In genomic region chr12:6937481-6938352, GRCh38 we compare ENCODE assay signal across 8 cellular contexts. TPM values are rescaled to one million over a fixed set of nuclear protein-coding genes. Genes with fewer than 3 reads are reported as not detected.
DNase-seq lines count a peak whose midpoint lies in the region; ATAC-seq and TF ChIP-seq lines count a peak whose summit lies in the region.

No MANE protein-coding gene starts in this region.

- ATAC-seq in GM21717 (IDR thresholded peaks at IDR 0.05; ENCODE audit: unreplicated experiment) (peak; percentile 72), Panc1 (peak; percentile 87), esophagus mucosa (peak; percentile 92)
- peak; percentile 93 to 95 for ATAC-seq in activated T-cell treated with anti-CD3 and anti-CD28 coated beads, Interleukin-2, amount 50 U/mL, for 72 hours (replicated peaks in 1 of 2)

- peak; percentile 91 for TF ChIP-seq CTCF in Panc1 (IDR thresholded peaks at IDR 0.05)

- H3K4me1 Mint-ChIP-seq in activated T-cell treated with anti-CD3 and anti-CD28 coated beads, Interleukin-2, amount 50 U/mL, for 72 hours (ENCODE audit: low read depth): peaks cover 70% of the 10 kb centered on the region

- peak overlapping the region; percentile 94 for H3K27ac ChIP-seq in KOPT-K1 (ENCODE audit: low read depth, low read length, poor library complexity, severe bottlenecking)
- H3K27ac ChIP-seq in Panc1 (ENCODE audit: low read length): peak overlapping the region; percentile 65
- H3K27ac ChIP-seq in muscle layer of duodenum (ENCODE audit: low read length): peak overlapping the region; percentile 67

- POLR2A ChIA-PET in Panc1 (lab: Charles Lee): interaction anchor here (1.2 kb wide), 1 partner anchor 13 kb away, joined by 3 read pairs; no protein-coding TSS in a partner anchor

- H3K4me1 ChIP-seq in Panc1 (ENCODE audit: control insufficient read depth, insufficient read depth, low read length): peaks cover 47% of the 10 kb centered on the region
- peaks cover 10 to 51% of the 10 kb centered on the region in 2 donors for H3K4me1 ChIP-seq in muscle layer of duodenum (ENCODE audit: control insufficient read depth in 1 of 2, insufficient read depth in 2 of 2, low read length in 2 of 2)

- H3K27me3 Mint-ChIP-seq in activated T-cell treated with anti-CD3 and anti-CD28 coated beads, Interleukin-2, amount 50 U/mL, for 72 hours (ENCODE audit: low read depth): no peaks in the 10 kb centered on the region

- H3K4me3 Mint-ChIP-seq in activated T-cell treated with anti-CD3 and anti-CD28 coated beads, Interleukin-2, amount 50 U/mL, for 72 hours: peak overlapping the region; percentile 83 to 96

- no peaks in the 10 kb centered on the region for H3K9me3 Mint-ChIP-seq in activated T-cell treated with anti-CD3 and anti-CD28 coated beads, Interleukin-2, amount 50 U/mL, for 72 hours

- H3K4me3 ChIP-seq in Panc1 (ENCODE audit: low read depth in 2 of 2, low read length in 2 of 2): peak overlapping the region; percentile 34 to 44
- peak overlapping the region; percentile 62 to 74 for H3K4me3 ChIP-seq in muscle layer of duodenum (ENCODE audit: low read depth in 1 of 2, low read length in 2 of 2)

- no TSS peak for BruUV-seq in Panc1 (replicated peaks; lab: Mats Ljungman, UMichigan)

- DNase-seq in DMS79 treated with DMSO at 0.1 percent for 48 hours (lab: John Stamatoyannopoulos, UW) (peak; percentile 94), Panc1 (ENCODE audit: low read depth, low spot score) (peak; percentile 57)
- peak; percentile 94 to 95 for DNase-seq in activated T-cell treated with anti-CD3 and anti-CD28 coated beads, Interleukin-2, amount 50 U/mL, for 72 hours
- peak; percentile 82 to 90 for DNase-seq in stimulated activated CD8-positive, alpha-beta memory T cell treated with anti-CD3 and anti-CD28 coated beads, Interleukin-7, amount 100 ng/mL, for 48 hours (ENCODE audit: extremely low read depth in 1 of 2, low read depth in 1 of 2)

- H3K27ac Mint-ChIP-seq in activated T-cell treated with anti-CD3 and anti-CD28 coated beads, Interleukin-2, amount 50 U/mL, for 72 hours: peak overlapping the region; percentile 52

- H3K9me3 ChIP-seq in KOPT-K1 (ENCODE audit: insufficient read depth, low read length, poor library complexity, severe bottlenecking): no peaks in the 10 kb centered on the region
- H3K9me3 ChIP-seq in Panc1 (ENCODE audit: control insufficient read depth, insufficient read depth, low read depth, low read length): no peaks in the 10 kb centered on the region
- H3K9me3 ChIP-seq in muscle layer of duodenum (ENCODE audit: control insufficient read depth in 1 of 2, low read length in 2 of 2): no peaks in the 10 kb centered on the region

- intact Hi-C loops in Panc1 (cut with micrococcal nuclease; ENCODE audit: unreplicated experiment): no loop called here

- in situ Hi-C loops in Panc1 (cut with HindIII; ENCODE audit: low pct_unique_long_range_greater_than_20kb, low sequenced_read_pairs): no loop called here

- peaks cover 45% of the 10 kb centered on the region for H3K36me3 ChIP-seq in KOPT-K1 (ENCODE audit: insufficient read depth, low read length)
- 0 out of 2 replicates have a peak, but pooled peaks cover 3% of the 10 kb centered on the region for H3K36me3 ChIP-seq in Panc1 (ENCODE audit: control insufficient read depth, insufficient read depth, low read length)
- peaks cover 24 to 35% of the 10 kb centered on the region in 2 donors for H3K36me3 ChIP-seq in muscle layer of duodenum (ENCODE audit: control insufficient read depth in 1 of 2, insufficient read depth in 2 of 2, low read length in 2 of 2)

- H3K36me3 Mint-ChIP-seq in activated T-cell treated with anti-CD3 and anti-CD28 coated beads, Interleukin-2, amount 50 U/mL, for 72 hours (ENCODE audit: insufficient read depth in 2 of 2): peaks cover 0 to 9% of the 10 kb centered on the region in 2 donors

- CTCF ChIA-PET in Panc1 (lab: Charles Lee): interaction anchor here (1.3 kb wide), 1 partner anchor 12 kb away, joined by 3 read pairs; no protein-coding TSS in a partner anchor

- no peaks in the 10 kb centered on the region for H3K27me3 ChIP-seq in Panc1 (ENCODE audit: control insufficient read depth, insufficient read depth, low read length)
- H3K27me3 ChIP-seq in muscle layer of duodenum (ENCODE audit: low read depth, low read length): no peaks in the 10 kb centered on the region

RNA-seq across cellular contexts. Expression of gene RNU7-1, which starts 5.9 kb away (rescaled TPM):
- total RNA-seq in Panc1 (2021; ENCODE audit: unreplicated experiment) (not detected), esophagus mucosa (not detected)
- not detected for polyA plus RNA-seq in Panc1 (2012; ENCODE audit: insufficient read length)
- total RNA-seq in activated T-cell treated with anti-CD3 and anti-CD28 coated beads, Interleukin-2, amount 50 U/mL, for 72 hours: not detected

RNA-seq across cellular contexts. Expression of gene C12orf57, which starts 6.1 kb away (rescaled TPM):
- total RNA-seq in Panc1 (2021; ENCODE audit: unreplicated experiment) (126 TPM), esophagus mucosa (84.0 TPM)
- polyA plus RNA-seq in Panc1 (2012; ENCODE audit: insufficient read length): 249 TPM
- 100 to 1,000 TPM; 259 to 301 TPM for total RNA-seq in activated T-cell treated with anti-CD3 and anti-CD28 coated beads, Interleukin-2, amount 50 U/mL, for 72 hours

RNA-seq across cellular contexts. Expression of gene ATN1, which starts 10.0 kb away (rescaled TPM):
- total RNA-seq in Panc1 (2021; ENCODE audit: unreplicated experiment): 82.3 TPM
- polyA plus RNA-seq in Panc1 (2012; ENCODE audit: insufficient read length): 95.7 TPM
- total RNA-seq in activated T-cell treated with anti-CD3 and anti-CD28 coated beads, Interleukin-2, amount 50 U/mL, for 72 hours: 10 to 100 TPM; 51.4 to 64.9 TPM
- 29.1 TPM for total RNA-seq in esophagus mucosa

RNA-seq across cellular contexts. Expression of gene PTPN6, which starts 13.4 kb away (rescaled TPM):
- total RNA-seq in Panc1 (2021; ENCODE audit: unreplicated experiment) (13.7 TPM), esophagus mucosa (17.8 TPM)
- 26.1 TPM for polyA plus RNA-seq in Panc1 (2012; ENCODE audit: insufficient read length)
- 100 to 1,000 TPM; 238 to 313 TPM for total RNA-seq in activated T-cell treated with anti-CD3 and anti-CD28 coated beads, Interleukin-2, amount 50 U/mL, for 72 hours

RNA-seq across cellular contexts. Expression of gene ENO2, which starts 23.3 kb away (rescaled TPM):
- total RNA-seq in Panc1 (2021; ENCODE audit: unreplicated experiment) (33.5 TPM), esophagus mucosa (3.7 TPM)
- 70.3 TPM for polyA plus RNA-seq in Panc1 (2012; ENCODE audit: insufficient read length)
- 100 to 1,000 TPM; 115 to 145 TPM for total RNA-seq in activated T-cell treated with anti-CD3 and anti-CD28 coated beads, Interleukin-2, amount 50 U/mL, for 72 hours

Comparison
In these comparisons a context has a peak if more than half of its experiments do, and no peak if none do; other contexts are left out.
1. Peak in every context shown above with its lines: DNase-seq, ATAC-seq, H3K4me3 ChIP-seq and H3K27ac ChIP-seq.